Comparison of ENCODE assay signal across 2 cellular contexts in the genomic region with DNA sequence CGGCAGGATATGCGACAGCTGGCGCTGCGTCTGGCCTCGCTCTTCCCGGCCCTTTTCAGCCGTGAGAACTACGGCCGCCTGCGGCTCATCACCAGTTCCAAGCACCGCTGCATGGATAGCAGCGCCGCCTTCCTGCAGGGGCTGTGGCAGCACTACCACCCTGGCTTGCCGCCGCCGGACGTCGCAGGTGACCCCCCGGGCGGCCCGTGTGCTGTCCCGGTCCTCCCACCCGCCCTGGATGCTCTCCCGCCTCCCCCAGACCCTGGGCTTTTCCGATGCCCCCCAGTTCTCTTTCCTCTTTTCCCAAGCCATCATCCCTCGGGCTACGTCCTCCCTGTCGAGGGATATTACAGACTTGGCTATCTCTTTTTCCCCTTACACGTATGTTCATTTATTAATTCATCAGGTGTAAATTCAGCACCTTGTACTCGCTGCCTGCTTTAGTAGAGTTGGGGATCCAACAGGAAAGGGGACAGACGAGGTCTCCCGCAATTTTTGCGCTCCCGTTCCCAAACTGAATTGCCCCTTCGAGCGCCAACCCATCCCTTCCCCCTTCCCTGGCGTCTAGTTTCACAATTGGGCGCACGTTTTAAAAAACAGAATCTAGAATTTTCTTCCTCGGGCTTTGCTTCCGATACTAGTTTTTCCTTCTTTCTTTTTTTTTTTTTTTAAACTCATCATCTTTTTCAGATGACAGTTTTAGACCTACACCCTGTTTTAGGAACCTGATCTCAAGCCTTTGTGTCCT.
TF ChIP-seq lines count a peak whose summit lies in the region.

No MANE protein-coding gene starts in this region.

TF ChIP-seq in IMR-90, 13 proteins besides CTCF, POLR2A, EP300 and RAD21:
- TF ChIP-seq SMC3 (IDR thresholded peaks at IDR 0.05; ENCODE audit: low read depth, low read length) (peak; percentile 42; the same call in 1 of the 2 replicates), CEBPB (IDR thresholded peaks at IDR 0.05; ENCODE audit: low read depth, low read length) (0 out of 2 replicates have a peak, but pooled peaks have one; percentile 0), RCOR1 (IDR thresholded peaks at IDR 0.05; ENCODE audit: insufficient replicate concordance, low read length) (no peak)

TF ChIP-seq in GM12878, 131 proteins besides CTCF, POLR2A, EP300 and RAD21:
- TF ChIP-seq SMARCA5 (IDR thresholded peaks at IDR 0.05) (peak; percentile 85; the same call in 1 of the 2 replicates), RUNX3 (IDR thresholded peaks at IDR 0.05; ENCODE audit: low read length) (no peak), ZNF217 (IDR thresholded peaks at IDR 0.05) (no peak), TBL1XR1 (IDR thresholded peaks at IDR 0.05; ENCODE audit: low read depth, low read length) (no peak), SIN3A (IDR thresholded peaks at IDR 0.05; ENCODE audit: low read depth, low read length) (no peak), ZSCAN29 (IDR thresholded peaks at IDR 0.05) (0 out of 2 replicates have a peak, but pooled peaks have one; percentile 0), SMC3 (IDR thresholded peaks at IDR 0.05; ENCODE audit: borderline replicate concordance, low read length) (peak; percentile 9; the same call in 1 of the 2 replicates), NRF1 (conservative IDR thresholded peaks at IDR 0.05; ENCODE audit: low read depth, low read length) (no peak), YY1 (IDR thresholded peaks at IDR 0.05; ENCODE audit: low read depth, low read length) (0 out of 2 replicates have a peak, but pooled peaks have one; percentile 7), HDGF (IDR thresholded peaks at IDR 0.05) (no peak), NFXL1 (IDR thresholded peaks at IDR 0.05; ENCODE audit: borderline replicate concordance) (no peak), BHLHE40 (IDR thresholded peaks at IDR 0.05; ENCODE audit: borderline replicate concordance in 1 of 2, low read depth in 2 of 2, low read length in 1 of 2) (peak in 1 of 2 experiments; percentile 52; a peak in 1 of 4 replicates), EGR1 (IDR thresholded peaks at IDR 0.05; ENCODE audit: borderline replicate concordance in 1 of 2, low read depth in 2 of 2, low read length in 2 of 2) (0 out of 3 replicates have a peak, but pooled peaks of 1 of the 2 experiments have one; percentile 4), IKZF2 (IDR thresholded peaks at IDR 0.05) (0 out of 4 replicates have a peak, but pooled peaks of 1 of the 2 experiments have one; percentile 15), PAX8 (IDR thresholded peaks at IDR 0.05) (no peak), MXI1 (IDR thresholded peaks at IDR 0.05; ENCODE audit: low read depth, low read length) (0 out of 2 replicates have a peak, but pooled peaks have one; percentile 22)
- TF ChIP-seq, protein P1, sequence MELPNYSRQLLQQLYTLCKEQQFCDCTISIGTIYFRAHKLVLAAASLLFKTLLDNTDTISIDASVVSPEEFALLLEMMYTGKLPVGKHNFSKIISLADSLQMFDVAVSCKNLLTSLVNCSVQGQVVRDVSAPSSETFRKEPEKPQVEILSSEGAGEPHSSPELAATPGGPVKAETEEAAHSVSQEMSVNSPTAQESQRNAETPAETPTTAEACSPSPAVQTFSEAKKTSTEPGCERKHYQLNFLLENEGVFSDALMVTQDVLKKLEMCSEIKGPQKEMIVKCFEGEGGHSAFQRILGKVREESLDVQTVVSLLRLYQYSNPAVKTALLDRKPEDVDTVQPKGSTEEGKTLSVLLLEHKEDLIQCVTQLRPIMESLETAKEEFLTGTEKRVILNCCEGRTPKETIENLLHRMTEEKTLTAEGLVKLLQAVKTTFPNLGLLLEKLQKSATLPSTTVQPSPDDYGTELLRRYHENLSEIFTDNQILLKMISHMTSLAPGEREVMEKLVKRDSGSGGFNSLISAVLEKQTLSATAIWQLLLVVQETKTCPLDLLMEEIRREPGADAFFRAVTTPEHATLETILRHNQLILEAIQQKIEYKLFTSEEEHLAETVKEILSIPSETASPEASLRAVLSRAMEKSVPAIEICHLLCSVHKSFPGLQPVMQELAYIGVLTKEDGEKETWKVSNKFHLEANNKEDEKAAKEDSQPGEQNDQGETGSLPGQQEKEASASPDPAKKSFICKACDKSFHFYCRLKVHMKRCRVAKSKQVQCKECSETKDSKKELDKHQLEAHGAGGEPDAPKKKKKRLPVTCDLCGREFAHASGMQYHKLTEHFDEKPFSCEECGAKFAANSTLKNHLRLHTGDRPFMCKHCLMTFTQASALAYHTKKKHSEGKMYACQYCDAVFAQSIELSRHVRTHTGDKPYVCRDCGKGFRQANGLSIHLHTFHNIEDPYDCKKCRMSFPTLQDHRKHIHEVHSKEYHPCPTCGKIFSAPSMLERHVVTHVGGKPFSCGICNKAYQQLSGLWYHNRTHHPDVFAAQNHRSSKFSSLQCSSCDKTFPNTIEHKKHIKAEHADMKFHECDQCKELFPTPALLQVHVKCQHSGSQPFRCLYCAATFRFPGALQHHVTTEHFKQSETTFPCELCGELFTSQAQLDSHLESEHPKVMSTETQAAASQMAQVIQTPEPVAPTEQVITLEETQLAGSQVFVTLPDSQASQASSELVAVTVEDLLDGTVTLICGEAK (IDR thresholded peaks at IDR 0.05; ENCODE audit: borderline replicate concordance) = no peak
